ENCODE assay signal across 8 cellular contexts in genomic region chr21:29299906-29300546, GRCh38. TPM values are rescaled to one million over a fixed set of nuclear protein-coding genes. Genes with fewer than 3 reads are reported as not detected.
DNase-seq lines count a peak whose midpoint lies in the region; ATAC-seq and TF ChIP-seq lines count a peak whose summit lies in the region.

No MANE protein-coding gene starts in this region.

- no peaks in the 10 kb centered on the region for H3K36me3 ChIP-seq in iPS DF 6.9 (ENCODE audit: control insufficient read depth, insufficient read depth, low read length)
- H3K36me3 ChIP-seq in gastrocnemius medialis, result no peaks in the 10 kb centered on the region

- 0 out of 2 replicates have a peak, but pooled peaks cover 2% of the 10 kb centered on the region for H3K4me1 ChIP-seq in iPS DF 6.9 (ENCODE audit: control insufficient read depth, insufficient read depth, low read length)
- peaks cover 50 to 51% of the 10 kb centered on the region in 2 donors for H3K4me1 ChIP-seq in gastrocnemius medialis

- H3K27ac ChIP-seq in iPS DF 6.9 (ENCODE audit: low read length) (no peak overlapping the region), gastrocnemius medialis (peak overlapping the region; percentile 89 to 97 (median 94))

- ATAC-seq in GM18498 (IDR thresholded peaks at IDR 0.05; ENCODE audit: unreplicated experiment), result peak; percentile 41
- ATAC-seq in HG02759 (IDR thresholded peaks at IDR 0.05; ENCODE audit: unreplicated experiment), result peak; percentile 42
- ATAC-seq in gastrocnemius medialis, result peak; percentile 64 to 76

- H3K27me3 ChIP-seq in iPS DF 6.9 (ENCODE audit: control insufficient read depth, insufficient read depth, low read length), result no peaks in the 10 kb centered on the region
- no peaks in the 10 kb centered on the region for H3K27me3 ChIP-seq in gastrocnemius medialis

- H3K9me3 ChIP-seq in iPS DF 6.9 (ENCODE audit: control insufficient read depth, insufficient read depth, low read length) (no peaks in the 10 kb centered on the region), gastrocnemius medialis (no peaks in the 10 kb centered on the region)

- no CpG with 5 or more reads among the region's 10 CpGs for WGBS in iPS DF 6.9 (ENCODE audit: insufficient coverage, insufficient read length)

- TF ChIP-seq CTCF in gastrocnemius medialis (IDR thresholded peaks at IDR 0.05 in 4 of 5, conservative IDR thresholded peaks at IDR 0.05 in 1 of 5), result no peak

- in situ Hi-C loops in gastrocnemius medialis (cut with MboI; ENCODE audit: low sequenced_read_pairs in 4 of 4), result loop anchor here in 3 of 4 donors (10.0 to 25.0 kb wide), 6 partner anchors 55 to 215 kb away; no protein-coding TSS in a partner anchor

- TF ChIP-seq POLR2A in gastrocnemius medialis (IDR thresholded peaks at IDR 0.05), result peak; percentile 53 to 56

- intact Hi-C loops in gastrocnemius medialis (cut with DNase I; ENCODE audit: low total_unique reads), result loop anchor here (1.0 to 5.0 kb wide), 6 partner anchors 27 to 228 kb away; partner anchors contain the start of gene CCT8

- H3K4me3 ChIP-seq in iPS DF 6.9 (ENCODE audit: low read length) (peak overlapping the region; percentile 54; the same call in 1 of the 2 replicates), gastrocnemius medialis (peak overlapping the region; percentile 64 to 87 (median 72))

- peak; percentile 55 for DNase-seq in NCI-H1092 treated with DMSO at 0.1 percent for 48 hours (lab: John Stamatoyannopoulos, UW)
- peak; percentile 83 for DNase-seq in SW480 (ENCODE audit: low spot score)
- DNase-seq in astrocyte of the hippocampus (ENCODE audit: low read depth, low spot score), result peak; percentile 79
- no peak for DNase-seq in iPS DF 6.9 (ENCODE audit: low read depth, low spot score)
- peak; percentile 72 to 73 for DNase-seq in gastrocnemius medialis
- DNase-seq in DMS114 treated with DMSO at 0.1 percent for 48 hours (lab: John Stamatoyannopoulos, UW; ENCODE audit: unreplicated experiment), result no peak

RNA-seq across cellular contexts. Expression of gene BACH1, which starts 1.3 kb away (rescaled TPM):
- 10 to 100 TPM; 52.4 to 72.7 (median 62.7) TPM for total RNA-seq in gastrocnemius medialis

Comparison
In these comparisons a context has a peak if more than half of its experiments do, and no peak if none do; other contexts are left out.
1. DNase-seq: peak in NCI-H1092 treated with DMSO at 0.1 percent for 48 hours (single experiment), SW480 (single experiment), astrocyte of the hippocampus (single experiment) and gastrocnemius medialis (2 of 2); none in iPS DF 6.9 (single experiment) and DMS114 treated with DMSO at 0.1 percent for 48 hours (single experiment).
2. Peak in every context shown above with its lines, with median percentiles within 50 percentile points of each other: ATAC-seq.